ENCODE assay signal across 14 cellular contexts in genomic region chr16:84999200-84999599, GRCh38. TPM values are rescaled to one million over a fixed set of nuclear protein-coding genes. Genes with fewer than 3 reads are reported as not detected.
A peak's percentile ranks its signal among the peaks of the same experiment; 100 is the strongest.
DNase-seq lines count a peak whose midpoint lies in the region; ATAC-seq, FAIRE-seq and TF ChIP-seq lines count a peak whose summit lies in the region.
"Had no signal": no experiment of that assay in that cellular context is flagged by ENCODE, and none has a peak within 500 bp of the region (broad histone marks: within the 10 kb centered on the region; RNA-seq: fewer than 3 reads in every experiment).

No MANE protein-coding gene starts in this region.

- POLR2A ChIA-PET in A549 (lab: Yijun Ruan, JAX) = no interaction called here
- POLR2A ChIA-PET in Panc1 (lab: Charles Lee) = no interaction called here

- TF ChIP-seq EP300 in A549 (IDR thresholded peaks at IDR 0.05) = no peak

- in situ Hi-C loops in Panc1 (cut with HindIII; ENCODE audit: low pct_unique_long_range_greater_than_20kb, low sequenced_read_pairs) = no loop called here

- peak overlapping the region; percentile 7; the same call in 1 of the 3 replicates for H3K4me3 ChIP-seq in A549
- H3K4me3 ChIP-seq in Panc1 (ENCODE audit: low read depth in 2 of 2, low read length in 2 of 2) = no peak overlapping the region
- peak overlapping the region in 1 of 4 donors; percentile 8 for H3K4me3 ChIP-seq in pancreas
- H3K4me3 ChIP-seq: testis had no signal

- peaks cover 88% of the 10 kb centered on the region for H3K4me1 ChIP-seq in A549
- peaks cover 76% of the 10 kb centered on the region for H3K4me1 ChIP-seq in Panc1 (ENCODE audit: control insufficient read depth, insufficient read depth, low read length)
- H3K4me1 ChIP-seq in pancreas = peaks cover 30 to 74% (median 40%) of the 10 kb centered on the region in 3 donors

- TF ChIP-seq POLR2A in A549 (IDR thresholded peaks at IDR 0.05; ENCODE audit: low read length) = no peak

- peak in 1 of 2 experiments; percentile 57 for DNase-seq in A549 (ENCODE audit: low read depth in 1 of 2, low spot score in 1 of 2)
- no peak for DNase-seq in Panc1 (ENCODE audit: low read depth, low spot score)
- DNase-seq in epithelial cell of prostate (ENCODE audit: low read depth, low spot score) = no peak
- DNase-seq in pancreas = no peak
- no peak for DNase-seq in NCI-H187 treated with DMSO at 0.1 percent for 48 hours (lab: John Stamatoyannopoulos, UW)
- no peak for DNase-seq in AG20443 (ENCODE audit: low spot score)
- DNase-seq in midbrain (lab: John Stamatoyannopoulos, UW) = no peak
- DNase-seq: foreskin melanocyte, kidney glomerular epithelial cell, occipital lobe, testis had no signal

- H3K9me3 ChIP-seq in A549 = no peaks in the 10 kb centered on the region
- no peaks in the 10 kb centered on the region for H3K9me3 ChIP-seq in Panc1 (ENCODE audit: control insufficient read depth, insufficient read depth, low read depth, low read length)
- H3K9me3 ChIP-seq in pancreas = no peaks in the 10 kb centered on the region
- H3K9me3 ChIP-seq: testis had no signal

- peak overlapping the region; percentile 76 for H3K4me2 ChIP-seq in A549

- TF ChIP-seq CTCF in A549 (IDR thresholded peaks at IDR 0.05) (no peak), Panc1 (IDR thresholded peaks at IDR 0.05) (no peak), pancreas (IDR thresholded peaks at IDR 0.05) (no peak)

- TF ChIP-seq RAD21 in A549 (conservative IDR thresholded peaks at IDR 0.05 in 1 of 2, IDR thresholded peaks at IDR 0.05 in 1 of 2) = no peak

- BruUV-seq in Panc1 (replicated peaks; lab: Mats Ljungman, UMichigan) = no TSS peak

- CTCF ChIA-PET in A549 (lab: Yijun Ruan, JAX) = interaction anchor here (0.9 to 1.6 kb wide), 6 partner anchors 8 to 116 kb away, joined by 3 to 6 read pairs (median 4); no protein-coding TSS in a partner anchor
- CTCF ChIA-PET in Panc1 (lab: Charles Lee) = no interaction called here

- intact Hi-C loops in Panc1 (cut with micrococcal nuclease; ENCODE audit: unreplicated experiment) (no loop called here), pancreas (cut with DNase I) (no loop called here)

- ATAC-seq in A549 = no peak
- no peak for ATAC-seq in Panc1
- peak; percentile 35 to 60 (median 58) for ATAC-seq in pancreas
- ATAC-seq in GM19035 (IDR thresholded peaks at IDR 0.05; ENCODE audit: unreplicated experiment) = no peak
- ATAC-seq: WTC11 had no signal

- peak overlapping the region; percentile 79 to 90 for H3K27ac ChIP-seq in A549
- peak overlapping the region; percentile 97 for H3K27ac ChIP-seq in Panc1 (ENCODE audit: low read length)
- peak overlapping the region; percentile 98 for H3K27ac ChIP-seq in epithelial cell of prostate
- H3K27ac ChIP-seq in pancreas = peak overlapping the region; percentile 22 to 85 (median 54)
- H3K27ac ChIP-seq: testis had no signal

- H3K27me3 ChIP-seq in Panc1 (ENCODE audit: control insufficient read depth, insufficient read depth, low read length) (no peaks in the 10 kb centered on the region), pancreas (no peaks in the 10 kb centered on the region)
- H3K27me3 ChIP-seq: testis had no signal

- 0 out of 2 replicates have a peak, but pooled peaks cover 3% of the 10 kb centered on the region for H3K36me3 ChIP-seq in Panc1 (ENCODE audit: control insufficient read depth, insufficient read depth, low read length)
- H3K36me3 ChIP-seq in pancreas = peaks cover 0 to 2% (median 0%) of the 10 kb centered on the region in 3 donors

- FAIRE-seq in A549 (lab: Jason Lieb, UNC) (no peak), pancreas (lab: Jason Lieb, UNC) (no peak)
- FAIRE-seq: colon had no signal

- WGBS in A549 (ENCODE audit: missing lambda C conversion rate) = 1% methylated on average over 3 of the region's 3 CpGs
- WGBS in pancreas, 2 donors = 9 to 14% methylated on average over 3 of the region's 3 CpGs

TF ChIP-seq in A549, 52 proteins besides CTCF, POLR2A, EP300 and RAD21 (continues in another document):
- TF ChIP-seq MAZ (IDR thresholded peaks at IDR 0.05; ENCODE audit: borderline replicate concordance, low read depth, low read length) = no peak
- no peak for TF ChIP-seq FOXS1 (CRISPR knock-in tag; IDR thresholded peaks at IDR 0.05)
- TF ChIP-seq PBX3 (IDR thresholded peaks at IDR 0.05) = no peak
- TF ChIP-seq JUNB (IDR thresholded peaks at IDR 0.05) = peak; percentile 79
- TF ChIP-seq HES2 (IDR thresholded peaks at IDR 0.05) = no peak
- TF ChIP-seq HOXB5 (CRISPR knock-in tag; IDR thresholded peaks at IDR 0.05) = no peak
- TF ChIP-seq TP53 (CRISPR knock-in tag; IDR thresholded peaks at IDR 0.05) = no peak
- TF ChIP-seq MAFK (IDR thresholded peaks at IDR 0.05; ENCODE audit: partially characterized antibody) = no peak
- TF ChIP-seq ZNF302 (CRISPR knock-in tag; IDR thresholded peaks at IDR 0.05) = no peak
- TF ChIP-seq ATOH8 (CRISPR knock-in tag; IDR thresholded peaks at IDR 0.05; ENCODE audit: low read depth) = no peak
- TF ChIP-seq HOXA7 (CRISPR knock-in tag; IDR thresholded peaks at IDR 0.05) = no peak
- no peak for TF ChIP-seq RCOR1 (IDR thresholded peaks at IDR 0.05; ENCODE audit: low read depth, low read length)
- TF ChIP-seq JUN (IDR thresholded peaks at IDR 0.05) = peak; percentile 28 to 62; a peak in 1 of 5 replicates
- no peak for TF ChIP-seq ZSCAN20 (CRISPR knock-in tag; IDR thresholded peaks at IDR 0.05)
- no peak for TF ChIP-seq ESRRA (IDR thresholded peaks at IDR 0.05; ENCODE audit: borderline replicate concordance, low read length)
- no peak for TF ChIP-seq RNF2 (IDR thresholded peaks at IDR 0.05; ENCODE audit: borderline replicate concordance, low read depth)
- TF ChIP-seq PHF8 (IDR thresholded peaks at IDR 0.05; ENCODE audit: borderline replicate concordance, low read depth) = no peak
- no peak for TF ChIP-seq CBX2 (IDR thresholded peaks at IDR 0.05; ENCODE audit: borderline replicate concordance, low read depth)
- no peak for TF ChIP-seq NFE2L2 (conservative IDR thresholded peaks at IDR 0.05; ENCODE audit: low read length)
- peak; percentile 55; the same call in 1 of the 2 replicates for TF ChIP-seq FOSL2 (IDR thresholded peaks at IDR 0.05)
- peak; percentile 82 for TF ChIP-seq FOSL2 (CRISPR knock-in tag; IDR thresholded peaks at IDR 0.05)
- TF ChIP-seq KDM1A (IDR thresholded peaks at IDR 0.05; ENCODE audit: low read depth) = no peak
- peak; percentile 64; the same call in 1 of the 2 replicates for TF ChIP-seq GATA3 (IDR thresholded peaks at IDR 0.05; ENCODE audit: borderline replicate concordance)
- TF ChIP-seq CHD2 (IDR thresholded peaks at IDR 0.05; ENCODE audit: low read length, partially characterized antibody) = no peak
- TF ChIP-seq ZC3H11A (IDR thresholded peaks at IDR 0.05) = no peak
- TF ChIP-seq MAX (IDR thresholded peaks at IDR 0.05) = no peak
- no peak for TF ChIP-seq HEYL (CRISPR knock-in tag; IDR thresholded peaks at IDR 0.05)
- TF ChIP-seq HOXB13 (CRISPR knock-in tag; IDR thresholded peaks at IDR 0.05; ENCODE audit: low read depth) = no peak
- TF ChIP-seq CEBPB (IDR thresholded peaks at IDR 0.05) = no peak
- no peak for TF ChIP-seq ZFP36 (IDR thresholded peaks at IDR 0.05; ENCODE audit: borderline replicate concordance, partially characterized antibody)
- TF ChIP-seq SREBF2 (IDR thresholded peaks at IDR 0.05) = no peak

RNA-seq across cellular contexts. Expression of gene ZDHHC7, which starts 12.1 kb away (rescaled TPM):
- 58.0 and 88.6 TPM in 2 replicates for polyA plus RNA-seq in A549 (2011; rRNA removed)
- 65.9 and 68.3 TPM in 2 replicates for polyA plus RNA-seq in A549 (2012; cell fraction: cytosol; rRNA removed)
- 54.7 and 55.5 TPM in 2 replicates for polyA plus RNA-seq in A549 (2012; cell fraction: nucleus; rRNA removed)
- polyA plus RNA-seq in A549 (2017; fragmentation: RNase III; extraction: RNeasy Plus Mini Kit Qiagen cat#74134 plus additional on column Dnase treatment) = 39.4 to 43.7 TPM (median 42.3 TPM) in 3 replicates
- 70.3 and 80.3 TPM in 2 replicates for polyA minus RNA-seq in A549 (2011; rRNA and poly(A)+ RNA removed)
- total RNA-seq in Panc1 (2021; ENCODE audit: unreplicated experiment) = 71.5 TPM
- polyA plus RNA-seq in Panc1 (2012; ENCODE audit: insufficient read length) = 74.5 TPM
- total RNA-seq in pancreas = 10 to 100 TPM; 10.7 to 28.8 (median 15.6) TPM
- polyA plus RNA-seq in pancreas = 10 to 100 TPM; 17.8 to 22.7 TPM

RNA-seq across cellular contexts. Expression of gene KIAA0513, which starts 28.4 kb away (rescaled TPM):
- 1.5 and 1.8 TPM in 2 replicates for polyA plus RNA-seq in A549 (2011; rRNA removed)
- polyA plus RNA-seq in A549 (2012; cell fraction: cytosol; rRNA removed) = 0.82 and 1.0 TPM in 2 replicates
- polyA plus RNA-seq in A549 (2012; cell fraction: nucleus; rRNA removed) = 1.0 and 1.1 TPM in 2 replicates
- 1.7 to 2.3 TPM (median 1.8 TPM) in 3 replicates for polyA plus RNA-seq in A549 (2017; fragmentation: RNase III; extraction: RNeasy Plus Mini Kit Qiagen cat#74134 plus additional on column Dnase treatment)
- polyA minus RNA-seq in A549 (2011; rRNA and poly(A)+ RNA removed) = 1.5 and 5.3 TPM in 2 replicates
- total RNA-seq in Panc1 (2021; ENCODE audit: unreplicated experiment) = 8.7 TPM
- 7.9 TPM for polyA plus RNA-seq in Panc1 (2012; ENCODE audit: insufficient read length)
- total RNA-seq in pancreas = 10 to 100 TPM; 11.3 to 22.1 (median 17.0) TPM
- polyA plus RNA-seq in pancreas = 1 to 10 TPM; 3.5 to 7.7 TPM

Comparison
In these comparisons a context has a peak if more than half of its experiments do, and no peak if none do; other contexts are left out.
1. ATAC-seq: peak in pancreas (4 of 4); none in A549 (0 of 2), Panc1 (single experiment) and GM19035 (single experiment).
2. Peak in every context shown above with its lines, with median percentiles within 50 percentile points of each other: H3K27ac ChIP-seq.